In genomic region chr15:65599677-65600076, GRCh38 we compare ENCODE assay signal across 25 cellular contexts.
"Had no signal": no experiment of that assay in that cellular context is flagged by ENCODE, and none has a peak within 500 bp of the region (broad histone marks: within the 10 kb centered on the region; RNA-seq: fewer than 3 reads in every experiment).

No MANE protein-coding gene starts in this region.

- ATAC-seq: effector memory CD8-positive, alpha-beta T cell; esophagus mucosa; foreskin keratinocyte; gastrocnemius medialis; gastroesophageal sphincter; heart left ventricle; heart right ventricle had no signal

- H3K9me3 Mint-ChIP-seq: dendritic cell treated with granulocyte-macrophage colony-stimulating factor and Interleukin-4, amounts not matched to agents 40 ng/mL and 50 ng/mL, for 4 days; effector memory CD8-positive, alpha-beta T cell; endodermal cell had no signal

- H3K4me1 Mint-ChIP-seq: endodermal cell had no signal

- H3K9me3 ChIP-seq: colonic mucosa, esophagus muscularis mucosa, esophagus squamous epithelium, gastrocnemius medialis, gastroesophageal sphincter, heart left ventricle, heart right ventricle had no signal

- H3K27me3 Mint-ChIP-seq: dendritic cell treated with granulocyte-macrophage colony-stimulating factor and Interleukin-4, amounts not matched to agents 40 ng/mL and 50 ng/mL, for 4 days; effector memory CD8-positive, alpha-beta T cell had no signal

- H3K4me1 ChIP-seq: colonic mucosa, esophagus muscularis mucosa, gastrocnemius medialis, gastroesophageal sphincter, heart right ventricle had no signal

- H3K27ac ChIP-seq: colonic mucosa, coronary artery, dorsolateral prefrontal cortex, epithelial cell of prostate, esophagus muscularis mucosa, esophagus squamous epithelium, foreskin keratinocyte, gastrocnemius medialis, gastroesophageal sphincter, heart left ventricle, heart right ventricle, hepatocyte had no signal

- H3K4me3 ChIP-seq: colonic mucosa, coronary artery, dorsolateral prefrontal cortex, esophagus muscularis mucosa, esophagus squamous epithelium, gastrocnemius medialis, gastroesophageal sphincter, heart left ventricle, heart right ventricle, hepatocyte had no signal

- H3K27ac Mint-ChIP-seq: dendritic cell treated with granulocyte-macrophage colony-stimulating factor and Interleukin-4, amounts not matched to agents 40 ng/mL and 50 ng/mL, for 4 days; effector memory CD8-positive, alpha-beta T cell; endodermal cell had no signal

- H3K4me3 Mint-ChIP-seq: dendritic cell treated with granulocyte-macrophage colony-stimulating factor and Interleukin-4, amounts not matched to agents 40 ng/mL and 50 ng/mL, for 4 days; effector memory CD8-positive, alpha-beta T cell; endodermal cell had no signal

- DNase-seq: colonic mucosa; cortex of kidney; dermis blood vessel endothelial cell; dorsolateral prefrontal cortex; effector CD4-positive, alpha-beta T cell; effector CD8-positive, alpha-beta T cell; effector memory CD4-positive, alpha-beta T cell; effector memory CD8-positive, alpha-beta T cell; endodermal cell; esophagus squamous epithelium; foreskin fibroblast; foreskin keratinocyte; foreskin melanocyte; gastrocnemius medialis; glutamatergic neuron; head of caudate nucleus; heart left ventricle; heart right ventricle had no signal
